Comparison of ENCODE assay signal across 25 cellular contexts in the genomic region with DNA sequence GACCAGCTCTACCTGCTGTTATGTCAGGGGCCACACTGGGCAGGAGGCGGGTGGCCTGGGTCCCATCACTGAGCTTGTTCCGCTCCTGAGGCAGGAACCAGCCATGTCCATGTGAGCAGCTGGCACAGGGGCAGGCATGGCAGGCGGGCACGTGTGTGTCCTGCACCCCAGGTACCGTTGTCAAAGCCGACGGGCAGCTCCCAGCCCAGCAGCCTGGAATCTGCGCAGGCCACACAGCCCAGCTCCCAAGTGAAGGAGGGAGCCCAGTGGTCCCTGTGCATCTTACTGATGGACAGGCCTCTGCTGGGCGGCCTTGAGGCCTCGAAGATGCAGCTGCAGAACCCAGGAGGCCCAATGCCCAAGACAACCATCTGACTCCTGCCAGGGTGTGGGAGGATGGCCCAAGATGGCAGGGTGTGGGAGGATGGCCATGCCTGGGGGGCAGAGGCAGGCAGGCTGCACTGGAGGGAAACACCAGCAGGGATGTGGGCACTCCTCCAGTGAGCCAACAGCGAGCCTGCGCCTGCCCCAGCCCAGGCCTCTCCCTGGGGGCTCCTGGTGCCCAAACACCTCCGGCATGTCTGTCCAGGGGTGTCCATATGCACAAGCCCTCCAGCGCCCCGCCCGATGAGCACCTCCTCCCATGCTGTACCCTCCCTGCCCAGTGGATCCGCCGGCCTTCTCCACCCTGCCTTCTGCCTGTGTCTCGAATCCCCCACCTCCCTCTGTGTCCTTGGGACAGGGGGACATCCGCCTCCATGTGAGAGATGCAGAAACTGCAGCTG. TPM values are rescaled to one million over a fixed set of nuclear protein-coding genes. Genes with fewer than 3 reads are reported as not detected.
"Had no signal": no experiment of that assay in that cellular context is flagged by ENCODE, and none has a peak within 500 bp of the region (broad histone marks: within the 10 kb centered on the region; RNA-seq: fewer than 3 reads in every experiment).

No MANE protein-coding gene starts in this region.

- H3K27ac Mint-ChIP-seq: activated B cell treated with CpG ODN at 0.5 μM for 24 hours; activated CD4-positive, alpha-beta memory T cell treated with anti-CD3 and anti-CD28 coated beads, Interleukin-2, amount 10 ng/mL, durations not matched to agents 7 days and 5 days; activated CD8-positive, alpha-beta memory T cell treated with anti-CD3 and anti-CD28 coated beads, Interleukin-2, amount 10 ng/mL, durations not matched to agents 7 days and 5 days; brain; nephron progenitor cell; T-helper 2 cell treated with Interferon-gamma antibody and Interleukin-4, amounts not matched to agents 5 μg/mL and 100 μg/mL, for 36 hours had no signal

- H3K4me3 Mint-ChIP-seq: activated B cell treated with CpG ODN at 0.5 μM for 24 hours; activated CD4-positive, alpha-beta memory T cell treated with anti-CD3 and anti-CD28 coated beads, Interleukin-2, amount 10 ng/mL, durations not matched to agents 7 days and 5 days; activated CD8-positive, alpha-beta memory T cell treated with anti-CD3 and anti-CD28 coated beads, Interleukin-2, amount 10 ng/mL, durations not matched to agents 7 days and 5 days; brain; nephron progenitor cell; T-helper 2 cell treated with Interferon-gamma antibody and Interleukin-4, amounts not matched to agents 5 μg/mL and 100 μg/mL, for 36 hours had no signal

- ATAC-seq: left colon had no signal

- H3K4me1 Mint-ChIP-seq: brain had no signal

- H3K27me3 Mint-ChIP-seq: activated B cell treated with CpG ODN at 0.5 μM for 24 hours; activated CD4-positive, alpha-beta memory T cell treated with anti-CD3 and anti-CD28 coated beads, Interleukin-2, amount 10 ng/mL, durations not matched to agents 7 days and 5 days; activated CD8-positive, alpha-beta memory T cell treated with anti-CD3 and anti-CD28 coated beads, Interleukin-2, amount 10 ng/mL, durations not matched to agents 7 days and 5 days; brain had no signal

- FAIRE-seq: frontal cortex, TTC549 had no signal

- DNase-seq: activated B cell treated with CpG ODN at 0.5 μM for 24 hours; activated CD4-positive, alpha-beta memory T cell treated with anti-CD3 and anti-CD28 coated beads, Interleukin-2, amount 10 ng/mL, durations not matched to agents 7 days and 5 days; activated CD4-positive, alpha-beta T cell treated with anti-CD3 and anti-CD28 coated beads for 48 hours; activated CD8-positive, alpha-beta memory T cell treated with anti-CD3 and anti-CD28 coated beads, Interleukin-2, amount 10 ng/mL, durations not matched to agents 7 days and 5 days; activated naive CD4-positive, alpha-beta T cell; anterior cingulate cortex; central memory CD4-positive, alpha-beta T cell; colonic mucosa; hypothalamus; islet precursor cell; left colon; midbrain; nephron progenitor cell; stomach; upper lobe of left lung had no signal

RNA-seq across cellular contexts. Expression of a gene that starts 39.8 kb away (rescaled TPM):
- total RNA-seq: activated B cell treated with CpG ODN at 0.5 μM for 24 hours; activated CD4-positive, alpha-beta memory T cell treated with anti-CD3 and anti-CD28 coated beads, Interleukin-2, amount 10 ng/mL, durations not matched to agents 7 days and 5 days; activated CD8-positive, alpha-beta memory T cell treated with anti-CD3 and anti-CD28 coated beads, Interleukin-2, amount 10 ng/mL, durations not matched to agents 7 days and 5 days; epithelial cell of proximal tubule; frontal cortex; myocyte; omental fat pad; posterior vena cava; skeletal muscle tissue; stomach; thoracic aorta; upper lobe of left lung had no signal

RNA-seq across cellular contexts. Expression of a gene that starts 55.0 kb away (rescaled TPM):
- total RNA-seq: myocyte had no signal
